In genomic region chr3:39810647-39811161, GRCh38 we compare ENCODE assay signal across 10 cellular contexts. TPM values are rescaled to one million over a fixed set of nuclear protein-coding genes. Genes with fewer than 3 reads are reported as not detected.
DNase-seq lines count a peak whose midpoint lies in the region; ATAC-seq and TF ChIP-seq lines count a peak whose summit lies in the region.
"Had no signal": no experiment of that assay in that cellular context is flagged by ENCODE, and none has a peak within 500 bp of the region (broad histone marks: within the 10 kb centered on the region; RNA-seq: fewer than 3 reads in every experiment).

No MANE protein-coding gene starts in this region.

- H3K27ac Mint-ChIP-seq in activated naive CD4-positive, alpha-beta T cell treated with anti-CD3 and anti-CD28 coated beads for 36 hours: no peak overlapping the region

- CTCF ChIA-PET in activated naive CD4-positive, alpha-beta T cell treated with anti-CD3 and anti-CD28 coated beads for 36 hours (lab: Charles Lee): no interaction called here

- no peak for TF ChIP-seq CTCF in transverse colon (IDR thresholded peaks at IDR 0.05)

- no peak for TF ChIP-seq EP300 in transverse colon (IDR thresholded peaks at IDR 0.05; ENCODE audit: low read depth)

- H3K4me1 ChIP-seq in mucosa of rectum (ENCODE audit: control insufficient read depth in 2 of 2, insufficient read depth in 2 of 2, low read length in 2 of 2) (peaks cover 8 to 10% of the 10 kb centered on the region in 2 donors), transverse colon (peaks cover 14 to 25% (median 16%) of the 10 kb centered on the region in 4 donors)

- in situ Hi-C loops in transverse colon (cut with MboI; ENCODE audit: low pct_ligation_motif_present in 1 of 4, low pct_unique_long_range_greater_than_20kb in 1 of 4, low sequenced_read_pairs in 3 of 4): no loop called here

- H3K4me3 Mint-ChIP-seq in activated naive CD4-positive, alpha-beta T cell treated with anti-CD3 and anti-CD28 coated beads for 36 hours: peak overlapping the region; percentile 59

- H3K27ac ChIP-seq in mucosa of rectum (ENCODE audit: low read depth in 2 of 2, low read length in 2 of 2) (no peak overlapping the region), transverse colon (no peak overlapping the region)
- H3K27ac ChIP-seq: left lung had no signal

- peaks cover 57% of the 10 kb centered on the region for H3K27me3 Mint-ChIP-seq in activated naive CD4-positive, alpha-beta T cell treated with anti-CD3 and anti-CD28 coated beads for 36 hours (ENCODE audit: low read depth)

- peak overlapping the region in 1 of 2 donors; percentile 72 for H3K9ac ChIP-seq in mucosa of rectum (ENCODE audit: low read depth in 1 of 2, low read length in 2 of 2)

- no peaks in the 10 kb centered on the region for H3K9me3 Mint-ChIP-seq in activated naive CD4-positive, alpha-beta T cell treated with anti-CD3 and anti-CD28 coated beads for 36 hours

- intact Hi-C loops in activated naive CD4-positive, alpha-beta T cell treated with anti-CD3 and anti-CD28 coated beads for 36 hours (cut with micrococcal nuclease): loop anchor here (2.0 kb wide), 1 partner anchor 506 kb away; no protein-coding TSS in a partner anchor
- intact Hi-C loops in transverse colon (cut with DNase I; ENCODE audit: low total_unique reads): no loop called here

- H3K9me3 ChIP-seq in mucosa of rectum (ENCODE audit: control insufficient read depth in 2 of 2, low read length in 2 of 2) (no peaks in the 10 kb centered on the region), transverse colon (no peaks in the 10 kb centered on the region)
- H3K9me3 ChIP-seq: left lung had no signal

- DNase-seq in activated naive CD4-positive, alpha-beta T cell treated with anti-CD3 and anti-CD28 coated beads for 36 hours: no peak
- no peak for DNase-seq in activated naive CD4-positive, alpha-beta T cell (lab: John Stamatoyannopoulos, UW)
- DNase-seq in cerebellar cortex (ENCODE audit: low spot score): peak; percentile 58
- DNase-seq in transverse colon: no peak
- DNase-seq in activated CD4-positive, alpha-beta T cell treated with anti-CD3 and anti-CD28 coated beads, Interleukin-2, amount 50 U/mL, for 48 hours: no peak
- no peak for DNase-seq in NCI-H2107 treated with DMSO at 0.1 percent for 48 hours (lab: John Stamatoyannopoulos, UW; ENCODE audit: unreplicated experiment)
- DNase-seq: IMR-90 had no signal

- no peaks in the 10 kb centered on the region for H3K36me3 Mint-ChIP-seq in activated naive CD4-positive, alpha-beta T cell treated with anti-CD3 and anti-CD28 coated beads for 36 hours (ENCODE audit: low read depth)

- no peak for ATAC-seq in GM21381 (IDR thresholded peaks at IDR 0.05; ENCODE audit: unreplicated experiment)

- H3K36me3 ChIP-seq in mucosa of rectum (ENCODE audit: control insufficient read depth in 2 of 2, insufficient read depth in 2 of 2, low read length in 2 of 2): no peaks in the 10 kb centered on the region
- no peaks in the 10 kb centered on the region for H3K36me3 ChIP-seq in transverse colon
- H3K36me3 ChIP-seq: left lung had no signal

- WGBS in transverse colon (ENCODE audit: low coverage in 1 of 2), 2 donors: 13 to 36% methylated on average over 15 to 16 of the region's 16 CpGs

- TF ChIP-seq POLR2A in transverse colon (IDR thresholded peaks at IDR 0.05): no peak

- peaks cover 16 to 24% of the 10 kb centered on the region in 2 donors for H3K27me3 ChIP-seq in mucosa of rectum (ENCODE audit: control insufficient read depth in 2 of 2, insufficient read depth in 2 of 2, low read length in 2 of 2)
- H3K27me3 ChIP-seq in transverse colon: peaks cover 52% of the 10 kb centered on the region

- H3K4me3 ChIP-seq in mucosa of rectum (ENCODE audit: low read length in 2 of 2) (peak overlapping the region; percentile 74 to 75), transverse colon (peak overlapping the region in 3 of 4 donors; percentile 43 to 65 (median 53))

- peaks cover 16% of the 10 kb centered on the region for H3K4me1 Mint-ChIP-seq in activated naive CD4-positive, alpha-beta T cell treated with anti-CD3 and anti-CD28 coated beads for 36 hours (ENCODE audit: low read depth)

RNA-seq across cellular contexts. Expression of gene MYRIP, which starts 1.3 kb away (rescaled TPM):
- total RNA-seq in activated naive CD4-positive, alpha-beta T cell treated with anti-CD3 and anti-CD28 coated beads for 36 hours: not detected
- total RNA-seq in transverse colon: 10 to 100 TPM in 1 of 4 donors, 1 to 10 TPM in 3; 2.6 to 19.7 (median 5.4) TPM
- total RNA-seq: IMR-90 had no signal
